1 cellular context compared by ENCODE assay signal in genomic region chr20:33092361-33092760, GRCh38.
TF ChIP-seq lines count a peak whose summit lies in the region.

No MANE protein-coding gene starts in this region.

TF ChIP-seq in HepG2, 621 proteins besides CTCF, POLR2A, EP300 and RAD21:
- peak; percentile 27; the same call in 1 of the 2 replicates for TF ChIP-seq ZNF768 (CRISPR knock-in tag; IDR thresholded peaks at IDR 0.05)
- TF ChIP-seq JDP2 (CRISPR knock-in tag; IDR thresholded peaks at IDR 0.05; ENCODE audit: borderline replicate concordance), result no peak
